In genomic region chr20:35849726-35850125, GRCh38 we compare ENCODE assay signal across 1 cellular context.
TF ChIP-seq lines count a peak whose summit lies in the region.

No MANE protein-coding gene starts in this region.

TF ChIP-seq in GM23338, 12 proteins besides CTCF, POLR2A, EP300 and RAD21 (continued from another document):
- TF ChIP-seq REST (IDR thresholded peaks at IDR 0.05; ENCODE audit: unreplicated experiment) (no peak), ZNF331 (CRISPR knock-in tag; IDR thresholded peaks at IDR 0.05; ENCODE audit: low read depth) (no peak), ZNF462 (CRISPR knock-in tag; IDR thresholded peaks at IDR 0.05) (no peak), EZH2 (IDR thresholded peaks at IDR 0.05; ENCODE audit: low read depth, unreplicated experiment) (no peak)
